Comparison of ENCODE assay signal across 8 cellular contexts in the genomic region with DNA sequence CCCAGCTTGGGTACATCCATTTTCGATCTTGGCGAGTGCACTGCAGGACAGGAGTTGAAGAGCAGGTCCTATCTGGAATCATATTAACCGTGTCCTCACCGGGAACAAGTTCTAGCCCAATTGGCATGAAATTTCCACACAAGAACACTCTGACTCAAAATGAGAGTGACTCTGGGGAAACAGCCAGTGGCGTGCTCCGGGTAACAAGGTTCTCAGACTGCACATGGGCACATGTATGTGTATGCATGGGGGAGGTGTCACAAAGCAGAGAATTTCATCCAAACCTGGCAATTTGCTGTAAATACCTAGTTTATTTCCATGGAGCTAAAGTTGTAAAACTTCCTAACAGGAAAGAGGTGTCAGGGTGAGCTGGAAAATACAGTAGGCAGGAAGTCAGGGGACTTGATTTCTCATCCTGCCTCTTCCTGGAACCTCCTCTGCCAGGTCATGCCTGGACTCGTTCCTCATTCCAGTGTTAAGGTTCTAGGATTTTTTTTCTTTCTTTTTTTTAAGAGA. TPM values are rescaled to one million over a fixed set of nuclear protein-coding genes. Genes with fewer than 3 reads are reported as not detected.
A peak's percentile ranks its signal among the peaks of the same experiment; 100 is the strongest.
DNase-seq lines count a peak whose midpoint lies in the region; ATAC-seq and TF ChIP-seq lines count a peak whose summit lies in the region.

No MANE protein-coding gene starts in this region.

- DNase-seq in AG04449 (ENCODE audit: low read depth, low spot score) (no peak), IMR-90 (no peak), dermis blood vessel endothelial cell (peak; percentile 83), naive B cell (no peak), KG1 (lab: John Stamatoyannopoulos, UW) (no peak), NCI-H2081 treated with DMSO at 0.1 percent for 48 hours (lab: John Stamatoyannopoulos, UW) (no peak), retina (no peak)
- no peak for DNase-seq in stimulated activated CD4-positive, alpha-beta T cell treated with anti-CD3 and anti-CD28 coated beads, Interleukin-12 subunit alpha, Interleukin-12 subunit beta, amount 100 ng/mL, for 4 hours

- peak overlapping the region; percentile 99 for H3K9ac ChIP-seq in IMR-90 (ENCODE audit: low read depth, low read length)

- no peak for ATAC-seq in IMR-90 (ENCODE audit: low read depth)
- ATAC-seq in naive B cell (ENCODE audit: low read depth in 2 of 2): no peak

- peak overlapping the region; percentile 50; the same call in 1 of the 2 replicates for H3K56ac ChIP-seq in IMR-90 (ENCODE audit: extremely low read depth, insufficient read depth, low read length)

- H3K79me1 ChIP-seq in IMR-90 (ENCODE audit: low read depth in 1 of 2, low read length in 2 of 2): peaks cover 28 to 54% of the 10 kb centered on the region in 2 experiments; a peak in 3 of 4 replicates

- peaks cover 18% of the 10 kb centered on the region; the same call in 1 of the 2 replicates for H3K9me1 ChIP-seq in IMR-90 (ENCODE audit: insufficient read depth, low read length)

- peaks cover 19% of the 10 kb centered on the region for H3K4me1 ChIP-seq in IMR-90 (ENCODE audit: control insufficient read depth, insufficient read depth, low read length)

- H3K4me1 Mint-ChIP-seq in naive B cell: peaks cover 13 to 41% (median 36%) of the 10 kb centered on the region in 3 donors

- TF ChIP-seq POLR2A in IMR-90 (IDR thresholded peaks at IDR 0.05; ENCODE audit: low read depth, low read length): peak; percentile 16; the same call in 1 of the 2 replicates

- peak overlapping the region; percentile 95 for H3K14ac ChIP-seq in IMR-90 (replicated peaks; ENCODE audit: low read depth, low read length)

- WGBS in IMR-90 (ENCODE audit: extremely low coverage in 2 of 2, insufficient read length in 1 of 2), 2 experiments: 60% methylated on average over 1 of the region's 7 CpGs; no CpG with 5 or more reads in 1 of the 2 experiments

- in situ Hi-C loops in IMR-90 (cut with MboI; ENCODE audit: low sequenced_read_pairs): loop anchor here (5.0 kb wide), 1 partner anchor 37 kb away; no protein-coding TSS in a partner anchor

- H2AFZ ChIP-seq in IMR-90 (replicated peaks; ENCODE audit: low read length, poor library complexity): no peak overlapping the region

- H2AK9ac ChIP-seq in IMR-90 (replicated peaks; ENCODE audit: low read depth, low read length, poor library complexity): peak overlapping the region; percentile 60

- H3K4me2 ChIP-seq in IMR-90 (ENCODE audit: low read depth, low read length): peak overlapping the region; percentile 99

- POLR2A ChIA-PET in AG04449 (lab: Yijun Ruan, JAX) (interaction anchor here (0.7 to 6.0 kb wide), 6 partner anchors 9 to 30 kb away, joined by 3 to 69 read pairs (median 54); no protein-coding TSS in a partner anchor), IMR-90 (lab: Charles Lee; ENCODE audit: unreplicated experiment) (interaction anchor here (0.8 to 1.5 kb wide), 2 partner anchors 31 to 67 kb away, joined by 4 read pairs; partner anchors contain the start of gene AFG3L2)

- H3K9me3 ChIP-seq in IMR-90 (ENCODE audit: control insufficient read depth, insufficient read depth, low read length): peaks cover 2% of the 10 kb centered on the region

- H3K4me3 ChIP-seq in AG04449 (ENCODE audit: low read depth, low read length) (peak overlapping the region; percentile 93), IMR-90 (ENCODE audit: insufficient read depth, low read depth, low read length) (peak overlapping the region; percentile 96)

- H3K4ac ChIP-seq in IMR-90 (ENCODE audit: low read depth, low read length): peak overlapping the region; percentile 68

- dilution Hi-C loops in IMR-90 (cut with HindIII; ENCODE audit: low sequenced_read_pairs, unreplicated experiment): no loop called here

- peak overlapping the region; percentile 68 for H2BK5ac ChIP-seq in IMR-90 (ENCODE audit: low read depth, low read length, poor library complexity, severe bottlenecking)

- H3K27ac ChIP-seq in IMR-90 (ENCODE audit: insufficient read depth, low read length): peak overlapping the region; percentile 19

- peaks cover 52% of the 10 kb centered on the region for H4K20me1 ChIP-seq in IMR-90 (ENCODE audit: insufficient read depth, low read length)

- TF ChIP-seq CTCF in AG04449 (IDR thresholded peaks at IDR 0.05; ENCODE audit: insufficient read depth, low read length, missing control alignments): no peak
- no peak for TF ChIP-seq CTCF in IMR-90 (conservative IDR thresholded peaks at IDR 0.05; ENCODE audit: low read depth, low read length)

- peak overlapping the region; percentile 11; the same call in 1 of the 2 replicates for H3K18ac ChIP-seq in IMR-90 (ENCODE audit: low read depth, low read length)

- H2BK15ac ChIP-seq in IMR-90 (ENCODE audit: low read depth, low read length): 0 out of 3 replicates have a peak overlapping the region, but pooled peaks have one; percentile 5

- peaks cover 7 to 14% (median 7%) of the 10 kb centered on the region in 3 donors for H3K27me3 Mint-ChIP-seq in naive B cell

- H4K5ac ChIP-seq in IMR-90 (ENCODE audit: low read depth, low read length): no peak overlapping the region

- no peak for TF ChIP-seq RAD21 in IMR-90 (IDR thresholded peaks at IDR 0.05; ENCODE audit: low read length)

- peak overlapping the region; percentile 65; the same call in 1 of the 2 replicates for H2AK5ac ChIP-seq in IMR-90 (ENCODE audit: low read depth, low read length)

- peak overlapping the region in 1 of 2 experiments; percentile 44; a peak in 2 of 4 replicates for H4K8ac ChIP-seq in IMR-90 (ENCODE audit: low read depth in 2 of 2, low read length in 2 of 2)

- no peaks in the 10 kb centered on the region for H3K27me3 ChIP-seq in IMR-90 (ENCODE audit: control insufficient read depth, insufficient read depth, low read length)

- peaks cover 35% of the 10 kb centered on the region for H3K36me3 ChIP-seq in IMR-90 (ENCODE audit: control insufficient read depth, insufficient read depth, low read length)

- peak overlapping the region; percentile 70 to 93 (median 84) for H3K4me3 Mint-ChIP-seq in naive B cell

- H4K91ac ChIP-seq in IMR-90 (ENCODE audit: insufficient read depth, low read depth, low read length): peak overlapping the region; percentile 31; the same call in 1 of the 2 replicates

- intact Hi-C loops in IMR-90 (cut with micrococcal nuclease): no loop called here

- H3K9me3 Mint-ChIP-seq in naive B cell: peaks cover 0 to 25% (median 9%) of the 10 kb centered on the region in 7 donors

- CTCF ChIA-PET in AG04449 (lab: Yijun Ruan, JAX): interaction anchor here (0.9 to 8.8 kb wide), 7 partner anchors 18 to 38 kb away, joined by 3 to 79 read pairs (median 4); no protein-coding TSS in a partner anchor
- CTCF ChIA-PET in IMR-90 (lab: Yijun Ruan, JAX): interaction anchor here (2.4 kb wide), 1 partner anchor 38 kb away, joined by 9 read pairs; no protein-coding TSS in a partner anchor

- peak overlapping the region; percentile 96 for H3K23ac ChIP-seq in IMR-90 (ENCODE audit: low read depth, low read length)

- no peak overlapping the region for H2BK20ac ChIP-seq in IMR-90 (ENCODE audit: low read depth, low read length)

- H2BK120ac ChIP-seq in IMR-90 (ENCODE audit: low read depth, low read length): peak overlapping the region; percentile 25; the same call in 1 of the 2 replicates

- H3K27ac Mint-ChIP-seq in naive B cell: peak overlapping the region in 1 of 6 donors; percentile 66

- BruUV-seq in IMR-90 (replicated peaks; lab: Mats Ljungman, UMichigan): TSS peak; percentile 28

- H3K36me3 Mint-ChIP-seq in naive B cell: peaks cover 8 to 10% of the 10 kb centered on the region in 2 donors

TF ChIP-seq in IMR-90, 13 proteins besides CTCF, POLR2A, EP300 and RAD21:
- TF ChIP-seq CEBPB (IDR thresholded peaks at IDR 0.05; ENCODE audit: low read depth, low read length): no peak
- TF ChIP-seq CHD1 (IDR thresholded peaks at IDR 0.05; ENCODE audit: low read depth, low read length): peak; percentile 68; the same call in 1 of the 2 replicates
- TF ChIP-seq NFE2L2 (IDR thresholded peaks at IDR 0.05; ENCODE audit: low read depth, low read length): no peak
- TF ChIP-seq BHLHE40 (IDR thresholded peaks at IDR 0.05; ENCODE audit: low read depth, low read length): no peak
TF ChIP-seq in IMR-90: peak in this region for 1.

RNA-seq across cellular contexts. Expression of gene TUBB6, which starts 1.7 kb away (rescaled TPM):
- total RNA-seq in IMR-90 (2012; rRNA removed) (927 and 997 TPM in 2 replicates), dermis blood vessel endothelial cell (877 and 1,390 TPM in 2 replicates)
- polyA plus RNA-seq in IMR-90 (2012; rRNA removed) (1,040 and 1,386 TPM in 2 replicates), naive B cell (ENCODE audit: low read depth in 6 of 6) (10 to 100 TPM; 28.3 to 56.7 (median 43.6) TPM)
- 740 and 1,531 TPM in 2 replicates for polyA plus RNA-seq in IMR-90 (2012; cell fraction: cytosol; rRNA removed)
- 748 and 1,694 TPM in 2 replicates for polyA plus RNA-seq in IMR-90 (2012; cell fraction: nucleus; rRNA removed; ENCODE audit: low replicate concordance)

RNA-seq across cellular contexts. Expression of gene CIDEA, which starts 55.6 kb away (rescaled TPM):
- total RNA-seq in IMR-90 (2012; rRNA removed) (not detected in 2 replicates), dermis blood vessel endothelial cell (1.2 and 1.9 TPM in 2 replicates)
- polyA plus RNA-seq in IMR-90 (2012; rRNA removed) (not detected in 2 replicates), naive B cell (ENCODE audit: low read depth in 6 of 6) (not detected)
- 0.12 TPM in 1 of 2 replicates, not detected in the other for polyA plus RNA-seq in IMR-90 (2012; cell fraction: cytosol; rRNA removed)
- not detected in 2 replicates for polyA plus RNA-seq in IMR-90 (2012; cell fraction: nucleus; rRNA removed; ENCODE audit: low replicate concordance)
